In the genomic region with DNA sequence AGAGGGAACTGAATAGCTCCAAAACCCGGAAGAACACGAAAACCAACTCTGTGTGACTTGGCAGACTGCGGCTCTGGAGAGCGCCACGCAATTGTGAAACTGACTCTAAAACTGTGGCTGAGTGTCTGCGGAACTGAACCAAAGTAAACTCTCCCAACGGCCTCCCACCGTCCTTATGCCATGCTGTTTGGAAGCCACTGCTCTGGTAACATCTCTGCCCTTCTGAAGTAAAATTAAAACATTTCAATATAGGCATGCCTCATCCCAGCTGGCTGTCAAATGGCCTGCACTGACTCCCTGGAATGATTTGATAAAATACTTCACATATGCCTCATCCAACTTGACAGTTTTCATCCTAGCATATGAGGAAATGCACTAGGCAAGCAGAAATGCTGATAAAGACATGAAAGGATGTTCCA, we compare ENCODE assay signal across 9 cellular contexts.
DNase-seq lines count a peak whose midpoint lies in the region; ATAC-seq and TF ChIP-seq lines count a peak whose summit lies in the region.
"Had no signal": no experiment of that assay in that cellular context is flagged by ENCODE, and none has a peak within 500 bp of the region (broad histone marks: within the 10 kb centered on the region; RNA-seq: fewer than 3 reads in every experiment).

No MANE protein-coding gene starts in this region.

- peaks cover 5 to 62% (median 7%) of the 10 kb centered on the region in 3 donors for H3K36me3 Mint-ChIP-seq in naive thymus-derived CD8-positive, alpha-beta T cell
- no peaks in the 10 kb centered on the region for H3K36me3 Mint-ChIP-seq in WTC11

- no peak for TF ChIP-seq CTCF in WTC11 (IDR thresholded peaks at IDR 0.05)

- H3K4me1 Mint-ChIP-seq in naive thymus-derived CD8-positive, alpha-beta T cell, result peaks cover 5 to 16% (median 11%) of the 10 kb centered on the region in 4 donors
- peaks cover 8% of the 10 kb centered on the region for H3K4me1 Mint-ChIP-seq in WTC11

- CTCF ChIA-PET in WTC11 (lab: Charles Lee), result no interaction called here

- H3K27me3 Mint-ChIP-seq in naive thymus-derived CD8-positive, alpha-beta T cell, result no peaks in the 10 kb centered on the region
- H3K27me3 Mint-ChIP-seq in WTC11 (ENCODE audit: low read depth), result no peaks in the 10 kb centered on the region
- H3K27me3 Mint-ChIP-seq: stimulated activated naive B cell treated with anti-CD40 and anti-IgM and Interleukin-4, amounts not matched to agents 10 μg/mL and 1 μg/mL and 100 μg/mL, for 72 hours had no signal

- no peak for ATAC-seq in naive thymus-derived CD8-positive, alpha-beta T cell
- ATAC-seq in HG02973 (IDR thresholded peaks at IDR 0.05; ENCODE audit: unreplicated experiment) (no peak), WTC11 (no peak), GM19455 (IDR thresholded peaks at IDR 0.05; ENCODE audit: unreplicated experiment) (no peak)
- ATAC-seq: stimulated activated naive B cell treated with anti-CD40 and anti-IgM and Interleukin-4, amounts not matched to agents 10 μg/mL and 1 μg/mL and 100 μg/mL, for 72 hours had no signal

- H3K27ac Mint-ChIP-seq in naive thymus-derived CD8-positive, alpha-beta T cell, result peak overlapping the region in 1 of 10 donors; percentile 83
- no peak overlapping the region; the same call in 1 of the 2 replicates for H3K27ac Mint-ChIP-seq in WTC11
- H3K27ac Mint-ChIP-seq: stimulated activated naive B cell treated with anti-CD40 and anti-IgM and Interleukin-4, amounts not matched to agents 10 μg/mL and 1 μg/mL and 100 μg/mL, for 72 hours had no signal

- H3K4me3 Mint-ChIP-seq in naive thymus-derived CD8-positive, alpha-beta T cell, result no peak overlapping the region
- no peak overlapping the region for H3K4me3 Mint-ChIP-seq in WTC11
- H3K4me3 Mint-ChIP-seq: stimulated activated naive B cell treated with anti-CD40 and anti-IgM and Interleukin-4, amounts not matched to agents 10 μg/mL and 1 μg/mL and 100 μg/mL, for 72 hours had no signal

- POLR2A ChIA-PET in naive thymus-derived CD8-positive, alpha-beta T cell (lab: Charles Lee), result no interaction called here
- POLR2A ChIA-PET in WTC11 (lab: Charles Lee), result no interaction called here

- DNase-seq in C1 segment of cervical spinal cord (lab: John Stamatoyannopoulos, UW), result peak in 8 of 14 donors; percentile 2 to 39 (median 8)
- DNase-seq in NCI-H1092 (lab: John Stamatoyannopoulos, UW), result peak; percentile 50
- peak; percentile 80 for DNase-seq in amniotic epithelial cell (ENCODE audit: low read depth)
- peak; percentile 65 for DNase-seq in medulla oblongata (ENCODE audit: extremely low spot score)
- DNase-seq in naive thymus-derived CD8-positive, alpha-beta T cell, result no peak
- DNase-seq in WTC11 (ENCODE audit: low spot score), result no peak
- DNase-seq: stimulated activated naive B cell treated with anti-CD40 and anti-IgM and Interleukin-4, amounts not matched to agents 10 μg/mL and 1 μg/mL and 100 μg/mL, for 72 hours had no signal

- no peaks in the 10 kb centered on the region for H3K9me3 Mint-ChIP-seq in naive thymus-derived CD8-positive, alpha-beta T cell
- no peaks in the 10 kb centered on the region for H3K9me3 Mint-ChIP-seq in WTC11
- H3K9me3 Mint-ChIP-seq: stimulated activated naive B cell treated with anti-CD40 and anti-IgM and Interleukin-4, amounts not matched to agents 10 μg/mL and 1 μg/mL and 100 μg/mL, for 72 hours had no signal

TF ChIP-seq in WTC11, 78 proteins besides CTCF, POLR2A, EP300 and RAD21:
- TF ChIP-seq FOXK1 (CRISPR knock-in tag; IDR thresholded peaks at IDR 0.05), result no peak
- no peak for TF ChIP-seq RELA (CRISPR knock-in tag; IDR thresholded peaks at IDR 0.05; ENCODE audit: borderline replicate concordance)
- TF ChIP-seq, protein P1, sequence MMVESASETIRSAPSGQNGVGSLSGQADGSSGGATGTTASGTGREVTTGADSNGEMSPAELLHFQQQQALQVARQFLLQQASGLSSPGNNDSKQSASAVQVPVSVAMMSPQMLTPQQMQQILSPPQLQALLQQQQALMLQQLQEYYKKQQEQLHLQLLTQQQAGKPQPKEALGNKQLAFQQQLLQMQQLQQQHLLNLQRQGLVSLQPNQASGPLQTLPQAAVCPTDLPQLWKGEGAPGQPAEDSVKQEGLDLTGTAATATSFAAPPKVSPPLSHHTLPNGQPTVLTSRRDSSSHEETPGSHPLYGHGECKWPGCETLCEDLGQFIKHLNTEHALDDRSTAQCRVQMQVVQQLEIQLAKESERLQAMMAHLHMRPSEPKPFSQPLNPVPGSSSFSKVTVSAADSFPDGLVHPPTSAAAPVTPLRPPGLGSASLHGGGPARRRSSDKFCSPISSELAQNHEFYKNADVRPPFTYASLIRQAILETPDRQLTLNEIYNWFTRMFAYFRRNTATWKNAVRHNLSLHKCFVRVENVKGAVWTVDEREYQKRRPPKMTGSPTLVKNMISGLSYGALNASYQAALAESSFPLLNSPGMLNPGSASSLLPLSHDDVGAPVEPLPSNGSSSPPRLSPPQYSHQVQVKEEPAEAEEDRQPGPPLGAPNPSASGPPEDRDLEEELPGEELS (CRISPR knock-in tag; IDR thresholded peaks at IDR 0.05), result no peak
- no peak for TF ChIP-seq NFE2L1 (CRISPR knock-in tag; IDR thresholded peaks at IDR 0.05)
- TF ChIP-seq ESRRA (CRISPR knock-in tag; IDR thresholded peaks at IDR 0.05; ENCODE audit: borderline replicate concordance), result no peak
- no peak for TF ChIP-seq MXD4 (CRISPR knock-in tag; IDR thresholded peaks at IDR 0.05; ENCODE audit: borderline replicate concordance)
- TF ChIP-seq, protein P2, sequence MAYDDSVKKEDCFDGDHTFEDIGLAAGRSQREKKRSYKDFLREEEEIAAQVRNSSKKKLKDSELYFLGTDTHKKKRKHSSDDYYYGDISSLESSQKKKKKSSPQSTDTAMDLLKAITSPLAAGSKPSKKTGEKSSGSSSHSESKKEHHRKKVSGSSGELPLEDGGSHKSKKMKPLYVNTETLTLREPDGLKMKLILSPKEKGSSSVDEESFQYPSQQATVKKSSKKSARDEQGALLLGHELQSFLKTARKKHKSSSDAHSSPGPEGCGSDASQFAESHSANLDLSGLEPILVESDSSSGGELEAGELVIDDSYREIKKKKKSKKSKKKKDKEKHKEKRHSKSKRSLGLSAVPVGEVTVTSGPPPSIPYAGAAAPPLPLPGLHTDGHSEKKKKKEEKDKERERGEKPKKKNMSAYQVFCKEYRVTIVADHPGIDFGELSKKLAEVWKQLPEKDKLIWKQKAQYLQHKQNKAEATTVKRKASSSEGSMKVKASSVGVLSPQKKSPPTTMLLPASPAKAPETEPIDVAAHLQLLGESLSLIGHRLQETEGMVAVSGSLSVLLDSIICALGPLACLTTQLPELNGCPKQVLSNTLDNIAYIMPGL (CRISPR knock-in tag; IDR thresholded peaks at IDR 0.05), result no peak
- TF ChIP-seq, protein P3, sequence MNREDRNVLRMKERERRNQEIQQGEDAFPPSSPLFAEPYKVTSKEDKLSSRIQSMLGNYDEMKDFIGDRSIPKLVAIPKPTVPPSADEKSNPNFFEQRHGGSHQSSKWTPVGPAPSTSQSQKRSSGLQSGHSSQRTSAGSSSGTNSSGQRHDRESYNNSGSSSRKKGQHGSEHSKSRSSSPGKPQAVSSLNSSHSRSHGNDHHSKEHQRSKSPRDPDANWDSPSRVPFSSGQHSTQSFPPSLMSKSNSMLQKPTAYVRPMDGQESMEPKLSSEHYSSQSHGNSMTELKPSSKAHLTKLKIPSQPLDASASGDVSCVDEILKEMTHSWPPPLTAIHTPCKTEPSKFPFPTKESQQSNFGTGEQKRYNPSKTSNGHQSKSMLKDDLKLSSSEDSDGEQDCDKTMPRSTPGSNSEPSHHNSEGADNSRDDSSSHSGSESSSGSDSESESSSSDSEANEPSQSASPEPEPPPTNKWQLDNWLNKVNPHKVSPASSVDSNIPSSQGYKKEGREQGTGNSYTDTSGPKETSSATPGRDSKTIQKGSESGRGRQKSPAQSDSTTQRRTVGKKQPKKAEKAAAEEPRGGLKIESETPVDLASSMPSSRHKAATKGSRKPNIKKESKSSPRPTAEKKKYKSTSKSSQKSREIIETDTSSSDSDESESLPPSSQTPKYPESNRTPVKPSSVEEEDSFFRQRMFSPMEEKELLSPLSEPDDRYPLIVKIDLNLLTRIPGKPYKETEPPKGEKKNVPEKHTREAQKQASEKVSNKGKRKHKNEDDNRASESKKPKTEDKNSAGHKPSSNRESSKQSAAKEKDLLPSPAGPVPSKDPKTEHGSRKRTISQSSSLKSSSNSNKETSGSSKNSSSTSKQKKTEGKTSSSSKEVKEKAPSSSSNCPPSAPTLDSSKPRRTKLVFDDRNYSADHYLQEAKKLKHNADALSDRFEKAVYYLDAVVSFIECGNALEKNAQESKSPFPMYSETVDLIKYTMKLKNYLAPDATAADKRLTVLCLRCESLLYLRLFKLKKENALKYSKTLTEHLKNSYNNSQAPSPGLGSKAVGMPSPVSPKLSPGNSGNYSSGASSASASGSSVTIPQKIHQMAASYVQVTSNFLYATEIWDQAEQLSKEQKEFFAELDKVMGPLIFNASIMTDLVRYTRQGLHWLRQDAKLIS (CRISPR knock-in tag; IDR thresholded peaks at IDR 0.05; ENCODE audit: borderline replicate concordance), result no peak
- no peak for TF ChIP-seq CREM (CRISPR knock-in tag; IDR thresholded peaks at IDR 0.05)
- no peak for TF ChIP-seq ATF1 (CRISPR knock-in tag; IDR thresholded peaks at IDR 0.05)

Comparison
In these comparisons a context has a peak if more than half of its experiments do, and no peak if none do; other contexts are left out.
1. DNase-seq: peak in C1 segment of cervical spinal cord (8 of 14), NCI-H1092 (single experiment), amniotic epithelial cell (single experiment) and medulla oblongata (single experiment); none in naive thymus-derived CD8-positive, alpha-beta T cell (0 of 10) and WTC11 (single experiment).